ENCODE assay signal across 8 cellular contexts in genomic region chr5:139439013-139439903, GRCh38. TPM values are rescaled to one million over a fixed set of nuclear protein-coding genes. Genes with fewer than 3 reads are reported as not detected.
A peak's percentile ranks its signal among the peaks of the same experiment; 100 is the strongest.
DNase-seq lines count a peak whose midpoint lies in the region; ATAC-seq and TF ChIP-seq lines count a peak whose summit lies in the region.

TSS of gene DNAJC18 (minus strand) at chr5:139439525. CDS start at chr5:139439445, 80 bp downstream.

- peak within 1 kb of the TSS; percentile 99 for H3K27ac ChIP-seq in CD4-positive, alpha-beta memory T cell (ENCODE audit: low read depth, low read length)
- H3K27ac ChIP-seq in lower lobe of right lung: peak within 1 kb of the TSS; percentile 96

- POLR2A ChIA-PET in CD4-positive, alpha-beta memory T cell (lab: Charles Lee; ENCODE audit: partially characterized antibody): interaction anchor here (0.8 to 11.9 kb wide), 21 partner anchors 9 to 197 kb away, joined by 3 to 171 read pairs (median 6); partner anchors contain the start of genes ECSCR, MATR3, PAIP2 and SMIM33

- intact Hi-C loops in CD4-positive, alpha-beta memory T cell (cut with micrococcal nuclease): loop anchor here (1.0 kb wide), 5 partner anchors 19 to 122 kb away; partner anchors contain the start of genes SPATA24, STING1 and UBE2D2
- intact Hi-C loops in lower lobe of right lung (cut with DNase I): no loop called here

- no peaks in the 10 kb centered on the region for H3K36me3 ChIP-seq in CD4-positive, alpha-beta memory T cell (ENCODE audit: insufficient read depth, low read length)
- H3K36me3 ChIP-seq in lower lobe of right lung: no peaks in the 10 kb centered on the region

- H3K9me3 ChIP-seq in CD4-positive, alpha-beta memory T cell (ENCODE audit: control insufficient read depth in 1 of 2, low read length in 2 of 2): no peaks in the 10 kb centered on the region
- no peaks in the 10 kb centered on the region for H3K9me3 ChIP-seq in lower lobe of right lung

- ATAC-seq in GM19467 (IDR thresholded peaks at IDR 0.05; ENCODE audit: unreplicated experiment) (peak; percentile 89), lower lobe of right lung (peak; percentile 99)

- no peaks in the 10 kb centered on the region for H3K27me3 ChIP-seq in CD4-positive, alpha-beta memory T cell (ENCODE audit: insufficient read depth, low read length)
- H3K27me3 ChIP-seq in lower lobe of right lung (ENCODE audit: low read depth): no peaks in the 10 kb centered on the region

- peak; percentile 84 to 90 (median 86) for DNase-seq in CD4-positive, alpha-beta memory T cell
- DNase-seq in HPDE6-E6E7 (ENCODE audit: extremely low spot score): peak; percentile 85
- DNase-seq in NK-92 (lab: John Stamatoyannopoulos, UW; ENCODE audit: unreplicated experiment): peak; percentile 16
- DNase-seq in activated CD8-positive, alpha-beta memory T cell treated with anti-CD3 and anti-CD28 coated beads for 1 hour (ENCODE audit: extremely low read depth in 1 of 2, low read depth in 1 of 2): peak; percentile 69 to 83
- DNase-seq in effector CD4-positive, alpha-beta T cell: peak; percentile 88
- peak; percentile 97 for DNase-seq in lower lobe of right lung
- peak; percentile 76 to 87 (median 83) for DNase-seq in stimulated activated CD4-positive, alpha-beta T cell treated with anti-CD3 and anti-CD28 coated beads, TNF-alpha, amount 100 ng/mL, for 4 hours (ENCODE audit: low read depth in 3 of 3)

- H3K27me3 Mint-ChIP-seq in CD4-positive, alpha-beta memory T cell: no peaks in the 10 kb centered on the region

- peaks cover 32 to 63% (median 41%) of the 10 kb centered on the region in 4 donors for H3K4me1 Mint-ChIP-seq in CD4-positive, alpha-beta memory T cell

- H3K4me3 ChIP-seq in CD4-positive, alpha-beta memory T cell (ENCODE audit: low read length in 2 of 2): peak within 1 kb of the TSS; percentile 83 to 91
- peak within 1 kb of the TSS; percentile 83 for H3K4me3 ChIP-seq in lower lobe of right lung

- peak within 1 kb of the TSS; percentile 96 to 99 (median 98) for H3K4me3 Mint-ChIP-seq in CD4-positive, alpha-beta memory T cell

- no peak for TF ChIP-seq CTCF in lower lobe of right lung (IDR thresholded peaks at IDR 0.05)

- H3K9me3 Mint-ChIP-seq in CD4-positive, alpha-beta memory T cell: no peaks in the 10 kb centered on the region

- CTCF ChIA-PET in CD4-positive, alpha-beta memory T cell (lab: Charles Lee; ENCODE audit: partially characterized antibody): interaction anchor here (1.2 to 3.5 kb wide), 8 partner anchors 9 to 327 kb away, joined by 3 to 35 read pairs (median 4); partner anchors contain the start of gene ECSCR

- H3K36me3 Mint-ChIP-seq in CD4-positive, alpha-beta memory T cell: peaks cover 4 to 10% of the 10 kb centered on the region in 2 donors

- H3K4me1 ChIP-seq in CD4-positive, alpha-beta memory T cell (ENCODE audit: insufficient read depth, low read length): peaks cover 31% of the 10 kb centered on the region
- H3K4me1 ChIP-seq in lower lobe of right lung: peaks cover 16% of the 10 kb centered on the region

- peak within 1 kb of the TSS; percentile 93 to 100 (median 100) for H3K27ac Mint-ChIP-seq in CD4-positive, alpha-beta memory T cell

RNA-seq across cellular contexts. Expression of gene DNAJC18, which starts in this region (rescaled TPM):
- 1 to 10 TPM; 6.2 to 7.3 TPM for total RNA-seq in CD4-positive, alpha-beta memory T cell
- polyA plus RNA-seq in CD4-positive, alpha-beta memory T cell: 1 to 10 TPM; 1.8 to 6.5 TPM
- 10.0 TPM for total RNA-seq in lower lobe of right lung

Comparison
In these comparisons a context has a peak if more than half of its experiments do, and no peak if none do; other contexts are left out.
1. Peak in every context shown above with its lines: DNase-seq, ATAC-seq, H3K4me3 ChIP-seq and H3K27ac ChIP-seq.
2. DNase-seq: peak in every context shown above with its lines; median percentile 97 in lower lobe of right lung; 88 in effector CD4-positive, alpha-beta T cell; 86 in CD4-positive, alpha-beta memory T cell; 85 in HPDE6-E6E7; 83 in stimulated activated CD4-positive, alpha-beta T cell treated with anti-CD3 and anti-CD28 coated beads, TNF-alpha, amount 100 ng/mL, for 4 hours; 76 in activated CD8-positive, alpha-beta memory T cell treated with anti-CD3 and anti-CD28 coated beads for 1 hour; 16 in NK-92.